ENCODE assay signal across 13 cellular contexts in the genomic region with DNA sequence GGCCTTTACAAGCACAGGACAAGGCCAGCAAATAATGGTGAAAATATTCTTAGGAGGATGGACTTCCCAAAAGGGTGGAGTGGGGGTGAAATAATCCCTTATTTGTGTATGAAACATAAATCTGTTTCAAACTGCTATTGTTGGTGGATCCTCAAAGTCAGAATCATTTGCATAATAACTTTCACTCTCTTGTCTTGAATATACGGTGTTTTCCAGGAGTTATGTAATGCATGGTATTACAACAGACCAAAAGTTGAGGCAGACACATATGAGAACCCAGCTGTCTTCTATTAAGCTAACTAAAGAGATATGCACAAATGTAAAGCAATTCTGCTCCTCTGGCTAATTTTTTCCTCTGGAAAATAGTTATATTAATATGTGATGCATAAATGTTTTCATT. TPM values are rescaled to one million over a fixed set of nuclear protein-coding genes. Genes with fewer than 3 reads are reported as not detected.
DNase-seq lines count a peak whose midpoint lies in the region; ATAC-seq and TF ChIP-seq lines count a peak whose summit lies in the region.
"Had no signal": no experiment of that assay in that cellular context is flagged by ENCODE, and none has a peak within 500 bp of the region (broad histone marks: within the 10 kb centered on the region; RNA-seq: fewer than 3 reads in every experiment).

No MANE protein-coding gene starts in this region.

- peaks cover 12% of the 10 kb centered on the region for H3K4me1 Mint-ChIP-seq in memory B cell
- peaks cover 16% of the 10 kb centered on the region for H3K4me1 Mint-ChIP-seq in T-helper 2 cell treated with Interferon-gamma antibody and Interleukin-4, amounts not matched to agents 5 μg/mL and 100 μg/mL, for 36 hours (ENCODE audit: low read depth)

- no peak overlapping the region for H3K4me3 Mint-ChIP-seq in memory B cell
- no peak overlapping the region for H3K4me3 Mint-ChIP-seq in T-helper 2 cell treated with Interferon-gamma antibody and Interleukin-4, amounts not matched to agents 5 μg/mL and 100 μg/mL, for 36 hours
- H3K4me3 Mint-ChIP-seq: activated CD4-positive, alpha-beta T cell treated with anti-CD3 and anti-CD28 coated beads, Interleukin-2, amount 10 ng/mL, durations not matched to agents 7 days and 5 days had no signal

- H3K27me3 ChIP-seq in psoas muscle (ENCODE audit: insufficient read depth in 3 of 3, low read length in 2 of 3): no peaks in the 10 kb centered on the region
- H3K27me3 ChIP-seq: gastrocnemius medialis had no signal

- no peak overlapping the region for H3K4me3 ChIP-seq in psoas muscle
- H3K4me3 ChIP-seq: gastrocnemius medialis had no signal

- no peaks in the 10 kb centered on the region for H3K9me3 ChIP-seq in psoas muscle
- H3K9me3 ChIP-seq: gastrocnemius medialis had no signal

- no peaks in the 10 kb centered on the region for H3K9me3 Mint-ChIP-seq in memory B cell
- H3K9me3 Mint-ChIP-seq in T-helper 2 cell treated with Interferon-gamma antibody and Interleukin-4, amounts not matched to agents 5 μg/mL and 100 μg/mL, for 36 hours: no peaks in the 10 kb centered on the region
- H3K9me3 Mint-ChIP-seq: activated CD4-positive, alpha-beta T cell treated with anti-CD3 and anti-CD28 coated beads, Interleukin-2, amount 10 ng/mL, durations not matched to agents 7 days and 5 days had no signal

- no peak overlapping the region for H3K27ac Mint-ChIP-seq in memory B cell
- H3K27ac Mint-ChIP-seq in T-helper 2 cell treated with Interferon-gamma antibody and Interleukin-4, amounts not matched to agents 5 μg/mL and 100 μg/mL, for 36 hours: no peak overlapping the region
- H3K27ac Mint-ChIP-seq: activated CD4-positive, alpha-beta T cell treated with anti-CD3 and anti-CD28 coated beads, Interleukin-2, amount 10 ng/mL, durations not matched to agents 7 days and 5 days had no signal

- TF ChIP-seq CTCF in psoas muscle (IDR thresholded peaks at IDR 0.05): no peak

- no peaks in the 10 kb centered on the region for H3K36me3 Mint-ChIP-seq in memory B cell
- H3K36me3 Mint-ChIP-seq in T-helper 2 cell treated with Interferon-gamma antibody and Interleukin-4, amounts not matched to agents 5 μg/mL and 100 μg/mL, for 36 hours (ENCODE audit: low read depth): no peaks in the 10 kb centered on the region

- H3K27ac ChIP-seq in psoas muscle: no peak overlapping the region
- H3K27ac ChIP-seq: gastrocnemius medialis had no signal

- ATAC-seq in GM21825 (IDR thresholded peaks at IDR 0.05; ENCODE audit: unreplicated experiment) (peak; percentile 91), HG03520 (IDR thresholded peaks at IDR 0.05; ENCODE audit: unreplicated experiment) (peak; percentile 83), memory B cell (ENCODE audit: low read depth) (peak; percentile 94), psoas muscle (no peak)
- ATAC-seq: gastrocnemius medialis had no signal

- WGBS in psoas muscle, 3 donors: 58 to 64% (median 60%) methylated on average over 1 of the region's 1 CpG

- H3K4me1 ChIP-seq in psoas muscle: no peaks in the 10 kb centered on the region
- H3K4me1 ChIP-seq: gastrocnemius medialis had no signal

- H3K36me3 ChIP-seq in psoas muscle (ENCODE audit: insufficient read depth in 1 of 2, low read depth in 1 of 2): no peaks in the 10 kb centered on the region
- H3K36me3 ChIP-seq: gastrocnemius medialis had no signal

- no peaks in the 10 kb centered on the region for H3K27me3 Mint-ChIP-seq in memory B cell
- no peaks in the 10 kb centered on the region for H3K27me3 Mint-ChIP-seq in T-helper 2 cell treated with Interferon-gamma antibody and Interleukin-4, amounts not matched to agents 5 μg/mL and 100 μg/mL, for 36 hours (ENCODE audit: low read depth)
- H3K27me3 Mint-ChIP-seq: activated CD4-positive, alpha-beta T cell treated with anti-CD3 and anti-CD28 coated beads, Interleukin-2, amount 10 ng/mL, durations not matched to agents 7 days and 5 days had no signal

- intact Hi-C loops in psoas muscle (cut with DNase I): no loop called here

- DNase-seq in NOMO-1 treated with DMSO at 0.1 percent for 48 hours (lab: John Stamatoyannopoulos, UW; ENCODE audit: unreplicated experiment) (peak; percentile 31), NOMO-1 treated with dmso at 0.1 percent for 144 hours (lab: John Stamatoyannopoulos, UW; ENCODE audit: unreplicated experiment) (no peak), memory B cell (ENCODE audit: low spot score in 2 of 2) (peak in 1 of 2 donors; percentile 0), psoas muscle (no peak), inferior parietal cortex (ENCODE audit: extremely low spot score) (no peak)
- DNase-seq in T-helper 2 cell treated with Interferon-gamma antibody and Interleukin-4, amounts not matched to agents 5 μg/mL and 100 μg/mL, for 36 hours (ENCODE audit: low spot score): no peak
- DNase-seq: 8988T; activated CD4-positive, alpha-beta T cell treated with anti-CD3 and anti-CD28 coated beads, Interleukin-2, amount 10 ng/mL, durations not matched to agents 7 days and 5 days; anterior cingulate cortex; gastrocnemius medialis; NCI-H446 had no signal

RNA-seq across cellular contexts. Expression of gene PRTG, which starts 57.7 kb away (rescaled TPM):
- total RNA-seq in psoas muscle: 1 to 10 TPM in 2 of 4 donors, under 1 TPM in 2; 0.46 to 1.1 (median 1.00) TPM
- under 1 TPM; 0.15 to 0.25 (median 0.17) TPM for polyA plus RNA-seq in psoas muscle
- total RNA-seq: activated CD4-positive, alpha-beta T cell treated with anti-CD3 and anti-CD28 coated beads, Interleukin-2, amount 10 ng/mL, durations not matched to agents 7 days and 5 days had no signal

Comparison
In these comparisons a context has a peak if more than half of its experiments do, and no peak if none do; other contexts are left out.
1. ATAC-seq: peak in GM21825 (single experiment), HG03520 (single experiment) and memory B cell (single experiment); none in psoas muscle (0 of 4).